ENCODE assay signal across 1 cellular context in genomic region chr14:72975776-72976175, GRCh38.
TF ChIP-seq lines count a peak whose summit lies in the region.

No MANE protein-coding gene starts in this region.

TF ChIP-seq in GM23338, 12 proteins besides CTCF, POLR2A, EP300 and RAD21 (continued from another document):
- no peak for TF ChIP-seq ZNF462 (CRISPR knock-in tag; IDR thresholded peaks at IDR 0.05)
- TF ChIP-seq ZNF114 (CRISPR knock-in tag; IDR thresholded peaks at IDR 0.05) = no peak
- no peak for TF ChIP-seq ETS1 (IDR thresholded peaks at IDR 0.05)
- TF ChIP-seq REST (IDR thresholded peaks at IDR 0.05; ENCODE audit: unreplicated experiment) = no peak
- TF ChIP-seq STAT1 (IDR thresholded peaks at IDR 0.05; ENCODE audit: unreplicated experiment) = no peak
- TF ChIP-seq CREB1 (CRISPR knock-in tag; IDR thresholded peaks at IDR 0.05; ENCODE audit: low read depth) = no peak
- TF ChIP-seq EZH2phosphoT487 (IDR thresholded peaks at IDR 0.05; ENCODE audit: unreplicated experiment) = no peak
- no peak for TF ChIP-seq ZNF331 (CRISPR knock-in tag; IDR thresholded peaks at IDR 0.05; ENCODE audit: low read depth)
- TF ChIP-seq POLR2AphosphoS5 (IDR thresholded peaks at IDR 0.05; ENCODE audit: low read depth) = no peak
TF ChIP-seq in GM23338: peak in this region for 0.
